ENCODE assay signal across 2 cellular contexts in genomic region chr18:46858290-46858689, GRCh38.
TF ChIP-seq lines count a peak whose summit lies in the region.

No MANE protein-coding gene starts in this region.

TF ChIP-seq in HepG2, 621 proteins besides CTCF, POLR2A, EP300 and RAD21:
- TF ChIP-seq TBL1XR1 (IDR thresholded peaks at IDR 0.05; ENCODE audit: borderline replicate concordance, low read length, partially characterized antibody) (no peak), ZNF800 (CRISPR knock-in tag; IDR thresholded peaks at IDR 0.05) (no peak), ZNF333 (CRISPR knock-in tag; IDR thresholded peaks at IDR 0.05; ENCODE audit: borderline replicate concordance) (no peak), SP140L (CRISPR knock-in tag; IDR thresholded peaks at IDR 0.05; ENCODE audit: borderline replicate concordance) (no peak), ZNF121 (CRISPR knock-in tag; IDR thresholded peaks at IDR 0.05) (0 out of 2 replicates have a peak, but pooled peaks have one; percentile 25), ADNP (CRISPR knock-in tag; IDR thresholded peaks at IDR 0.05) (no peak), GZF1 (CRISPR knock-in tag; IDR thresholded peaks at IDR 0.05) (no peak), SRSF4 (IDR thresholded peaks at IDR 0.05; ENCODE audit: low read depth, low read length, poor library complexity, severe bottlenecking) (no peak), NR2F6 (IDR thresholded peaks at IDR 0.05) (no peak), NR2F6 (CRISPR knock-in tag; IDR thresholded peaks at IDR 0.05) (no peak)

TF ChIP-seq in HEK293, 187 proteins besides CTCF, POLR2A, EP300 and RAD21:
- no peak for TF ChIP-seq ZNF266 (tag by site-specific recombination; IDR thresholded peaks at IDR 0.05; ENCODE audit: low read depth)
- TF ChIP-seq ZNF121 (tag by site-specific recombination; IDR thresholded peaks at IDR 0.05) = 0 out of 2 replicates have a peak, but pooled peaks have one; percentile 32
